In the genomic region with DNA sequence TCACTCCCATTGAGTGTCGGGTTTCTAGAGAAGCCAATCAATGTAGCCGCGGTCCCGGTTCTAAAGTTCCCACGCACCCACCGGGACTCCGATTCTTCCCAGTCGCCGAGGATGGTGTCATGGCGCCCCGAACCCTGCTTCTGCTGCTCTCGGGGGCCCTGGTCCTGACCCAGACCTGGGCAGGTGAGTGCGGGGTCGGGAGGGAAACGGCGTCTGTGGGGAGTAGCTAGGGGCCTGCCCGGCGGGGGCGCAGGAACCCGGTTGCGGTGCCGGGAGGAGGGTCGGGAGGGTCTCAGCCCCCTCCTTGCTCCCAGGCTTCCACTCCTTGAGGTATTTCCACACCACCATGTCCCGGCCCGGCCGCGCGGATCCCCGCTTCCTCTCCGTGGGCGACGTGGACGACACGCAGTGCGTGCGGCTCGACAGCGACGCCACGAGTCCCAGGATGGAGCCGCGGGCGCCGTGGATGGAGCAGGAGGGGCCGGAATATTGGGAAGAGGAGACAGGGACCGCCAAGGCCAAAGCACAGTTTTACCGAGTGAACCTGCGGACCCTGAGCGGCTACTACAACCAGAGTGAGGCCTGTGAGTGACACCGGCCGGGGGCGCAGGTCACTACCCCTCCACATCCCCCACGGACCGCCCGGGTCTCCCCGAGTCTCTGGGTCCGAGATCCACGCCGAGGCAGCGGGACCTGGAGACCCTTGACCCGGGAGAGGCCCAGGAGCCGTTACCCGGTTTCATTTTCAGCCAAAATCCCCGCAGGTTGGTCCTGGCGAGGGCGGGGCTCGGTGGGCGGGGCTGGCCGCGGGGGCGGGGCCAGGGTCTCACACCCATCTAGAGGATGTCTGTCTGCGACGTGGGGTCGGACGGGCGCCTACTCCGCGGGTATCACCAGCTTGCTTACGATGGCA, we compare ENCODE assay signal across 8 cellular contexts.
DNase-seq lines count a peak whose midpoint lies in the region.

No MANE protein-coding gene starts in this region.

- no peaks in the 10 kb centered on the region for H3K4me1 ChIP-seq in endocrine pancreas (ENCODE audit: control insufficient read depth, insufficient read depth, low read length)

- DNase-seq in NOMO-1 treated with DMSO at 0.1 percent for 48 hours (lab: John Stamatoyannopoulos, UW; ENCODE audit: unreplicated experiment) (peak; percentile 13), NOMO-1 treated with dmso at 0.1 percent for 144 hours (lab: John Stamatoyannopoulos, UW; ENCODE audit: unreplicated experiment) (no peak), middle frontal gyrus (ENCODE audit: extremely low spot score, low spot score) (peak; percentile 29), NCI-H510A (lab: John Stamatoyannopoulos, UW) (no peak), NCI-H1930 (lab: John Stamatoyannopoulos, UW) (no peak)
- DNase-seq in activated CD8-positive, alpha-beta memory T cell treated with anti-CD3 and anti-CD28 coated beads for 4 hours (ENCODE audit: low read depth in 2 of 2) = peak; percentile 63 to 67
- peak; percentile 52 to 53 for DNase-seq in stimulated activated CD8-positive, alpha-beta memory T cell treated with anti-CD3 and anti-CD28 coated beads, Interleukin-15, amount 100 ng/mL, for 48 hours (ENCODE audit: low read depth in 2 of 2)

- H3K27me3 ChIP-seq in endocrine pancreas (ENCODE audit: control insufficient read depth, insufficient read depth, low read length) = no peaks in the 10 kb centered on the region

- H3K36me3 ChIP-seq in endocrine pancreas (ENCODE audit: control insufficient read depth, insufficient read depth, low read length) = no peaks in the 10 kb centered on the region

- peak overlapping the region; percentile 76 for H3K9ac ChIP-seq in endocrine pancreas (ENCODE audit: control insufficient read depth, insufficient read depth, low read length)

- no peaks in the 10 kb centered on the region for H3K9me3 ChIP-seq in endocrine pancreas (ENCODE audit: control insufficient read depth, low read length)

- peak overlapping the region; percentile 55 for H3K4me3 ChIP-seq in endocrine pancreas (ENCODE audit: control insufficient read depth, insufficient read depth, low read length)

Comparison
In these comparisons a context has a peak if more than half of its experiments do, and no peak if none do; other contexts are left out.
1. DNase-seq: peak in NOMO-1 treated with DMSO at 0.1 percent for 48 hours (single experiment), activated CD8-positive, alpha-beta memory T cell treated with anti-CD3 and anti-CD28 coated beads for 4 hours (2 of 2), middle frontal gyrus (single experiment) and stimulated activated CD8-positive, alpha-beta memory T cell treated with anti-CD3 and anti-CD28 coated beads, Interleukin-15, amount 100 ng/mL, for 48 hours (2 of 2); none in NOMO-1 treated with dmso at 0.1 percent for 144 hours (single experiment), NCI-H510A (single experiment) and NCI-H1930 (0 of 2).